ENCODE assay signal across 8 cellular contexts in the genomic region with DNA sequence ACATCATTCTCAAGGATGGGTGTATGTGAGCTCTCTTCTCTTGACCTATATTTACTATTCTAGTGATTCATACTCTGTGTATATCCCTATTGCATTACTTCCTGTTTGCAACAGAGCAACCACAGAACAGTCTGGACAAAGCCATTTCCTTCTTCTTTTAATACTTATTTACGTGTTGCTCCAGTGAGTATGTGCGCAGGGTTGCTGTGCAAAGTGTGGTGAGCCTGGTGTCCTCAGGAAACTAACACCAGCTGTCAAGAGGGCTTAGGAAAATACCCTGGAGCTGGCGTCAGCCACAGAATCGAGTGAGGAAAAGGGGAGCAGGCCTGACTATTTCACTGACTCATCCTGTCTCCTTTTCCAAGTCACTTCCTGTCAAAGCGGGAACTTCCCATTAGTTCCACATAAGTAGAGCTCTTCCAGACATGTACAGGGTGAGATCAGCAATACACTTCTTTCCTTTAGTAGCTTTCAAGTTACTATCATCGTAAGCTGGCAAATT.
DNase-seq lines count a peak whose midpoint lies in the region; ATAC-seq and TF ChIP-seq lines count a peak whose summit lies in the region.

No MANE protein-coding gene starts in this region.

- TF ChIP-seq POLR2A in Peyer's patch (IDR thresholded peaks at IDR 0.05) (peak in 1 of 2 donors; percentile 6), esophagus muscularis mucosa (IDR thresholded peaks at IDR 0.05; ENCODE audit: low read depth) (no peak)

- H4K91ac ChIP-seq in H9 (ENCODE audit: insufficient read length, low read depth, low read length), result no peak overlapping the region

- no peak overlapping the region for H2AFZ ChIP-seq in H9 (ENCODE audit: low read length)

- 36% methylated on average over 6 of the region's 6 CpGs for WGBS in esophagus muscularis mucosa
- WGBS in H9 (ENCODE audit: extremely low coverage, insufficient read length, low lambda C conversion rate), result no CpG with 5 or more reads among the region's 6 CpGs

- TF ChIP-seq CTCF in Peyer's patch (IDR thresholded peaks at IDR 0.05) (no peak), esophagus muscularis mucosa (IDR thresholded peaks at IDR 0.05) (no peak), neutrophil (IDR thresholded peaks at IDR 0.05) (no peak), H9 (conservative IDR thresholded peaks at IDR 0.05) (no peak)

- no peak overlapping the region for H4K5ac ChIP-seq in H9 (ENCODE audit: insufficient read length, low read depth, low read length)

- no peaks in the 10 kb centered on the region for H3K79me1 ChIP-seq in H9 (ENCODE audit: insufficient read depth, low read depth, low read length, poor library complexity, severe bottlenecking)

- DNase-seq in ELF-1 (ENCODE audit: low read depth, low spot score), result peak; percentile 78
- peak in 1 of 3 donors; percentile 75 for DNase-seq in Peyer's patch
- DNase-seq in esophagus muscularis mucosa (ENCODE audit: extremely low spot score), result peak; percentile 93
- no peak for DNase-seq in H9
- DNase-seq in activated CD4-positive, alpha-beta T cell treated with anti-CD3 and anti-CD28 coated beads for 1 hour, result no peak
- no peak for DNase-seq in NCI-H1417 treated with DMSO at 0.1 percent for 48 hours (lab: John Stamatoyannopoulos, UW)

- peaks cover 0 to 2% (median 0%) of the 10 kb centered on the region in 3 experiments; a peak in 2 of 7 replicates for H3K36me3 Mint-ChIP-seq in H9 (ENCODE audit: insufficient read depth in 1 of 3, low read depth in 3 of 3)

- no peak overlapping the region for H2BK120ac ChIP-seq in H9 (ENCODE audit: low read depth, low read length, poor library complexity, severe bottlenecking)

- H3K36me3 ChIP-seq in Peyer's patch (no peaks in the 10 kb centered on the region), esophagus muscularis mucosa (no peaks in the 10 kb centered on the region), neutrophil (no peaks in the 10 kb centered on the region)

- H3K79me2 ChIP-seq in H9 (ENCODE audit: insufficient read depth, low read length), result no peaks in the 10 kb centered on the region

- H3K23ac ChIP-seq in H9 (ENCODE audit: insufficient read length, low read depth, low read length), result no peak overlapping the region

- H3K4me3 ChIP-seq in Peyer's patch (no peak overlapping the region), esophagus muscularis mucosa (no peak overlapping the region), neutrophil (ENCODE audit: low read depth in 1 of 2, low read length in 1 of 2) (peak overlapping the region; percentile 49 to 53)

- no peaks in the 10 kb centered on the region; a peak in 1 of 5 replicates for H3K9me3 Mint-ChIP-seq in H9

- H3K27me3 Mint-ChIP-seq in H9 (ENCODE audit: low read depth), result peaks cover 10% of the 10 kb centered on the region

- no peak overlapping the region for H3K4me3 Mint-ChIP-seq in H9

- H3K4me1 Mint-ChIP-seq in H9, result peaks cover 12 to 22% of the 10 kb centered on the region in 2 experiments

- H4K20me1 ChIP-seq in H9 (ENCODE audit: control insufficient read depth, insufficient read depth, insufficient read length), result no peaks in the 10 kb centered on the region

- no peak overlapping the region for H2AK5ac ChIP-seq in H9 (ENCODE audit: insufficient read length, low read length)

- no peak overlapping the region for H2BK5ac ChIP-seq in H9 (ENCODE audit: insufficient read length, low read length)

- H3K56ac ChIP-seq in H9 (ENCODE audit: insufficient read length, low read depth, low read length), result no peak overlapping the region

- no peak overlapping the region for H3K14ac ChIP-seq in H9 (ENCODE audit: insufficient read depth, low read length)

- no peaks in the 10 kb centered on the region for H3K27me3 ChIP-seq in Peyer's patch
- H3K27me3 ChIP-seq in esophagus muscularis mucosa, result peaks cover 0 to 20% (median 0%) of the 10 kb centered on the region in 4 donors
- no peaks in the 10 kb centered on the region for H3K27me3 ChIP-seq in neutrophil
- H3K27me3 ChIP-seq in H9 (ENCODE audit: insufficient read depth, low read length), result no peaks in the 10 kb centered on the region

- H2BK12ac ChIP-seq in H9 (ENCODE audit: insufficient read length, low read depth, low read length), result no peak overlapping the region

- no peak for TF ChIP-seq EP300 in esophagus muscularis mucosa (IDR thresholded peaks at IDR 0.05)

- H3K4ac ChIP-seq in H9 (ENCODE audit: low read depth, low read length), result no peak overlapping the region

- H3K27ac Mint-ChIP-seq in H9, result no peak overlapping the region

- H3K9me3 ChIP-seq in Peyer's patch (no peaks in the 10 kb centered on the region), esophagus muscularis mucosa (no peaks in the 10 kb centered on the region), neutrophil (no peaks in the 10 kb centered on the region), H9 (ENCODE audit: control insufficient read depth, low read depth, low read length) (no peaks in the 10 kb centered on the region)

- H4K8ac ChIP-seq in H9 (replicated peaks; ENCODE audit: insufficient read length, low read depth, low read length), result no peak overlapping the region

- H3K9ac ChIP-seq in H9 (ENCODE audit: extremely low read depth, insufficient read length, low read length), result no peak overlapping the region

- intact Hi-C loops in esophagus muscularis mucosa (cut with DNase I), result no loop called here

- H3K4me1 ChIP-seq in Peyer's patch (no peaks in the 10 kb centered on the region), esophagus muscularis mucosa (peaks cover 0 to 15% (median 0%) of the 10 kb centered on the region in 4 donors), neutrophil (ENCODE audit: control insufficient read depth in 1 of 2, insufficient read depth in 1 of 2, low read depth in 1 of 2, low read length in 1 of 2) (peaks cover 63 to 68% of the 10 kb centered on the region in 2 experiments), H9 (ENCODE audit: insufficient read depth, low read length) (no peaks in the 10 kb centered on the region)

- no peak overlapping the region for H2BK20ac ChIP-seq in H9 (ENCODE audit: low read depth, low read length, poor library complexity, severe bottlenecking)

- no peak overlapping the region for H3K18ac ChIP-seq in H9 (ENCODE audit: insufficient read length, low read depth, low read length)

- H3K23me2 ChIP-seq in H9 (ENCODE audit: insufficient read length, low read depth, low read length, poor library complexity, severe bottlenecking), result no peaks in the 10 kb centered on the region

- ATAC-seq in HG02642 (IDR thresholded peaks at IDR 0.05; ENCODE audit: poor library complexity, unreplicated experiment), result no peak

- H3K4me2 ChIP-seq in H9 (ENCODE audit: insufficient read depth, insufficient read length, low read length), result no peak overlapping the region

- H3K27ac ChIP-seq in Peyer's patch (peak overlapping the region in 3 of 4 donors; percentile 49 to 73 (median 70)), esophagus muscularis mucosa (replicated peaks in 1 of 4) (peak overlapping the region in 2 of 4 donors; percentile 16 to 35), neutrophil (peak overlapping the region; percentile 91), H9 (ENCODE audit: insufficient read length, low read depth, low read length) (no peak overlapping the region)

- no peak overlapping the region for H3T11ph ChIP-seq in H9 (ENCODE audit: low read length)

- H2BK15ac ChIP-seq in H9 (ENCODE audit: low read depth, low read length), result no peak overlapping the region

Comparison
In these comparisons a context has a peak if more than half of its experiments do, and no peak if none do; other contexts are left out.
1. DNase-seq: peak in ELF-1 (single experiment) and esophagus muscularis mucosa (single experiment); none in H9 (single experiment), activated CD4-positive, alpha-beta T cell treated with anti-CD3 and anti-CD28 coated beads for 1 hour (single experiment) and NCI-H1417 treated with DMSO at 0.1 percent for 48 hours (single experiment).
2. H3K4me3 ChIP-seq: peak in neutrophil (2 of 2); none in Peyer's patch (0 of 4) and esophagus muscularis mucosa (0 of 4).